16 cellular contexts compared by ENCODE assay signal in genomic region chr7:36522453-36523007, GRCh38.
DNase-seq lines count a peak whose midpoint lies in the region; ATAC-seq and TF ChIP-seq lines count a peak whose summit lies in the region.
"Had no signal": no experiment of that assay in that cellular context is flagged by ENCODE, and none has a peak within 500 bp of the region (broad histone marks: within the 10 kb centered on the region; RNA-seq: fewer than 3 reads in every experiment).

No MANE protein-coding gene starts in this region.

- H3K9me3 Mint-ChIP-seq in effector memory CD8-positive, alpha-beta T cell = no peaks in the 10 kb centered on the region
- H3K9me3 Mint-ChIP-seq: GM23338, H9, IgD-negative memory B cell had no signal

- no peak for TF ChIP-seq CTCF in lower leg skin (IDR thresholded peaks at IDR 0.05)

- no peak overlapping the region for H3K4me3 Mint-ChIP-seq in effector memory CD8-positive, alpha-beta T cell
- H3K4me3 Mint-ChIP-seq: CD4-positive, CD25-positive, alpha-beta regulatory T cell; GM23338; H9; IgD-negative memory B cell had no signal

- H3K4me1 Mint-ChIP-seq in effector memory CD8-positive, alpha-beta T cell (ENCODE audit: low read depth in 2 of 2) = peaks cover 2 to 23% of the 10 kb centered on the region in 2 donors
- H3K4me1 Mint-ChIP-seq: CD4-positive, CD25-positive, alpha-beta regulatory T cell; GM23338; H9 had no signal

- intact Hi-C loops in lower leg skin (cut with DNase I; ENCODE audit: low total_unique reads) (no loop called here), sciatic nerve (cut with DNase I) (no loop called here)

- DNase-seq in NCI-H2227 (lab: John Stamatoyannopoulos, UW; ENCODE audit: unreplicated experiment) = peak; percentile 15
- no peak for DNase-seq in effector memory CD8-positive, alpha-beta T cell
- peak; percentile 4 to 34 for DNase-seq in lower leg skin (ENCODE audit: low spot score in 2 of 2)
- DNase-seq in sciatic nerve (ENCODE audit: low spot score) = no peak
- DNase-seq in stimulated activated CD4-positive, alpha-beta T cell treated with anti-CD3 and anti-CD28 coated beads, Interleukin-4, amount 100 ng/mL, for 4 hours = no peak
- DNase-seq: 8988T; ACHN; Calu3; CD4-positive, CD25-positive, alpha-beta regulatory T cell; DMS 273 treated with DMSO at 0.1 percent for 48 hours; H9 had no signal

- WGBS in lower leg skin, 2 donors = 42 to 46% methylated on average over 10 of the region's 10 CpGs

- H3K27ac Mint-ChIP-seq in effector memory CD8-positive, alpha-beta T cell = peak overlapping the region; percentile 12 to 47
- H3K27ac Mint-ChIP-seq: CD4-positive, CD25-positive, alpha-beta regulatory T cell; GM23338; H9; IgD-negative memory B cell had no signal

- H3K4me3 ChIP-seq in lower leg skin (ENCODE audit: low read depth, poor library complexity, severe bottlenecking) = no peak overlapping the region
- H3K4me3 ChIP-seq: BLaER1 treated with 17β-estradiol and CSF1 and Interleukin-3, amounts not matched to agents 10 nM and 100 nM; GM23338 had no signal

- peaks cover 38% of the 10 kb centered on the region for H3K36me3 Mint-ChIP-seq in effector memory CD8-positive, alpha-beta T cell (ENCODE audit: insufficient read depth)

- no peak for ATAC-seq in effector memory CD8-positive, alpha-beta T cell (replicated peaks)
- ATAC-seq in sciatic nerve (peak; percentile 58), GM21786 (IDR thresholded peaks at IDR 0.05; ENCODE audit: unreplicated experiment) (no peak), GM19463 (IDR thresholded peaks at IDR 0.05; ENCODE audit: unreplicated experiment) (no peak)
- ATAC-seq: GM23338 had no signal

- TF ChIP-seq POLR2A in lower leg skin (IDR thresholded peaks at IDR 0.05) = no peak

- no peaks in the 10 kb centered on the region for H3K27me3 Mint-ChIP-seq in effector memory CD8-positive, alpha-beta T cell

Comparison
In these comparisons a context has a peak if more than half of its experiments do, and no peak if none do; other contexts are left out.
1. DNase-seq: peak in NCI-H2227 (single experiment) and lower leg skin (2 of 2); none in effector memory CD8-positive, alpha-beta T cell (0 of 3), sciatic nerve (single experiment) and stimulated activated CD4-positive, alpha-beta T cell treated with anti-CD3 and anti-CD28 coated beads, Interleukin-4, amount 100 ng/mL, for 4 hours (0 of 2).